Comparison of ENCODE assay signal across 2 cellular contexts in genomic region chr9:33290247-33290993, GRCh38.
TF ChIP-seq lines count a peak whose summit lies in the region.

Gene NFX1 (plus strand): TSS chr9:33290516. CDS start chr9:33290573, 57 bp downstream.

TF ChIP-seq in IMR-90, 13 proteins besides CTCF, POLR2A, EP300 and RAD21:
- TF ChIP-seq ELK1 (IDR thresholded peaks at IDR 0.05; ENCODE audit: borderline replicate concordance, low read depth, low read length) = peak; percentile 41; the same call in 1 of the 2 replicates
- TF ChIP-seq BHLHE40 (IDR thresholded peaks at IDR 0.05; ENCODE audit: low read depth, low read length) = peak; percentile 97
- no peak; the same call in 1 of the 2 replicates for TF ChIP-seq NFE2L2 (IDR thresholded peaks at IDR 0.05; ENCODE audit: low read depth, low read length)
- TF ChIP-seq FOS (IDR thresholded peaks at IDR 0.05; ENCODE audit: low read depth, low read length) = peak; percentile 32
- TF ChIP-seq CHD1 (IDR thresholded peaks at IDR 0.05; ENCODE audit: low read depth, low read length) = peak; percentile 98
- peak; percentile 100 for TF ChIP-seq CEBPB (IDR thresholded peaks at IDR 0.05; ENCODE audit: low read depth, low read length)
- peak; percentile 98 for TF ChIP-seq MAZ (IDR thresholded peaks at IDR 0.05; ENCODE audit: borderline replicate concordance, low read depth, low read length)
- peak; percentile 80; the same call in 1 of the 2 replicates for TF ChIP-seq MXI1 (IDR thresholded peaks at IDR 0.05; ENCODE audit: borderline replicate concordance, low read depth, low read length)
- TF ChIP-seq SMC3 (IDR thresholded peaks at IDR 0.05; ENCODE audit: low read depth, low read length) = no peak
- TF ChIP-seq RCOR1 (IDR thresholded peaks at IDR 0.05; ENCODE audit: insufficient replicate concordance, low read length) = no peak
- peak; percentile 98 for TF ChIP-seq USF2 (IDR thresholded peaks at IDR 0.05; ENCODE audit: low read depth, low read length)
- TF ChIP-seq RFX5 (IDR thresholded peaks at IDR 0.05; ENCODE audit: low read depth, low read length) = no peak
- TF ChIP-seq MAFK (IDR thresholded peaks at IDR 0.05; ENCODE audit: low read depth, low read length) = 0 out of 2 replicates have a peak, but pooled peaks have one; percentile 8

TF ChIP-seq in endothelial cell of umbilical vein, 7 proteins besides CTCF, POLR2A, EP300 and RAD21 (continued from another document):
- TF ChIP-seq POLR2AphosphoS5 (IDR thresholded peaks at IDR 0.05; ENCODE audit: insufficient read depth, low read depth, low read length) (peak; percentile 90), GATA2 (IDR thresholded peaks at IDR 0.05; ENCODE audit: insufficient read depth, insufficient read length, low read depth, low read length) (no peak), FOS (IDR thresholded peaks at IDR 0.05; ENCODE audit: borderline replicate concordance, insufficient read depth, low read length) (no peak)
